In genomic region chr1:152495066-152495675, GRCh38 we compare ENCODE assay signal across 8 cellular contexts. TPM values are rescaled to one million over a fixed set of nuclear protein-coding genes. Genes with fewer than 3 reads are reported as not detected.
DNase-seq lines count a peak whose midpoint lies in the region; TF ChIP-seq lines count a peak whose summit lies in the region.

No MANE protein-coding gene starts in this region.

- no peak overlapping the region for H2BK12ac ChIP-seq in mesenchymal stem cell (ENCODE audit: low read length in 2 of 2)

- H2AK5ac ChIP-seq in mesenchymal stem cell (ENCODE audit: low read length, severe bottlenecking) = no peak overlapping the region

- no peaks in the 10 kb centered on the region for H3K9me3 Mint-ChIP-seq in Calu3 (ENCODE audit: low read depth, unreplicated experiment)
- H3K9me3 Mint-ChIP-seq in activated T-helper 2 cell treated with anti-CD3 and anti-CD28 coated beads, Interferon-gamma antibody, Interleukin-2, Interleukin-4, amounts not matched to agents 10 μg/mL and 5 μg/mL and 100 μg/mL, durations not matched to agents 14 hours and 24 hours and 36 hours = no peaks in the 10 kb centered on the region
- peaks cover 16% of the 10 kb centered on the region for H3K9me3 Mint-ChIP-seq in osteocyte (ENCODE audit: unreplicated experiment)

- no peak overlapping the region for H3K4ac ChIP-seq in mesenchymal stem cell (ENCODE audit: low read depth in 1 of 2, low read length in 2 of 2)

- intact Hi-C loops in Calu3 (cut with micrococcal nuclease; ENCODE audit: unreplicated experiment) = loop anchor here (10.0 kb wide), 1 partner anchor 250 kb away; no protein-coding TSS in a partner anchor
- intact Hi-C loops in activated T-helper 2 cell treated with anti-CD3 and anti-CD28 coated beads, Interferon-gamma antibody, Interleukin-2, Interleukin-4, amounts not matched to agents 10 μg/mL and 5 μg/mL and 100 μg/mL, durations not matched to agents 14 hours and 24 hours and 36 hours (cut with micrococcal nuclease) = no loop called here

- H2BK15ac ChIP-seq in mesenchymal stem cell (ENCODE audit: low read depth, poor library complexity, severe bottlenecking) = no peak overlapping the region

- H3K36me3 Mint-ChIP-seq in Calu3 (ENCODE audit: insufficient read depth, unreplicated experiment) (no peaks in the 10 kb centered on the region), osteocyte (ENCODE audit: unreplicated experiment) (no peaks in the 10 kb centered on the region)
- H3K36me3 Mint-ChIP-seq in activated T-helper 2 cell treated with anti-CD3 and anti-CD28 coated beads, Interferon-gamma antibody, Interleukin-2, Interleukin-4, amounts not matched to agents 10 μg/mL and 5 μg/mL and 100 μg/mL, durations not matched to agents 14 hours and 24 hours and 36 hours (ENCODE audit: low read depth) = no peaks in the 10 kb centered on the region

- no peak overlapping the region for H3K14ac ChIP-seq in mesenchymal stem cell (ENCODE audit: low read length in 2 of 2)

- no peak overlapping the region for H2BK120ac ChIP-seq in mesenchymal stem cell (ENCODE audit: low read depth, low read length)

- no peak overlapping the region for H3K18ac ChIP-seq in mesenchymal stem cell (ENCODE audit: low read depth in 1 of 2, low read length in 2 of 2)

- no peak overlapping the region for H4K8ac ChIP-seq in mesenchymal stem cell (ENCODE audit: low read length)

- no peaks in the 10 kb centered on the region for H3K79me1 ChIP-seq in mesenchymal stem cell (replicated peaks; ENCODE audit: low read length, poor library complexity, severe bottlenecking)

- no peak overlapping the region for H4K91ac ChIP-seq in mesenchymal stem cell (ENCODE audit: low read length)

- H3K23ac ChIP-seq in mesenchymal stem cell (ENCODE audit: low read length in 2 of 2) = no peak overlapping the region

- H3K9me3 ChIP-seq in Peyer's patch = no peaks in the 10 kb centered on the region
- H3K9me3 ChIP-seq in mesenchymal stem cell (ENCODE audit: control insufficient read depth, low read length) = no peaks in the 10 kb centered on the region

- H2AFZ ChIP-seq in mesenchymal stem cell (ENCODE audit: low read depth, low read length) = no peak overlapping the region

- H3K9ac ChIP-seq in mesenchymal stem cell (ENCODE audit: low read length) = no peak overlapping the region

- TF ChIP-seq CTCF in Calu3 (IDR thresholded peaks at IDR 0.05; ENCODE audit: unreplicated experiment) (peak; percentile 64), GM13976 (IDR thresholded peaks at IDR 0.05; ENCODE audit: borderline replicate concordance, control extremely low read depth, extremely low read depth, insufficient read depth, missing control alignments) (peak; percentile 23), Peyer's patch (IDR thresholded peaks at IDR 0.05) (peak in 4 of 6 experiments; percentile 18 to 77 (median 52)), foreskin fibroblast (IDR thresholded peaks at IDR 0.05; ENCODE audit: low read depth, low read length) (peak; percentile 19), osteocyte (IDR thresholded peaks at IDR 0.05) (no peak)

- no TSS peak for BruUV-seq in Calu3 (replicated peaks; lab: Mats Ljungman, UMichigan)

- no peak overlapping the region for H2BK5ac ChIP-seq in mesenchymal stem cell (ENCODE audit: low read depth, low read length, poor library complexity, severe bottlenecking)

- H3K27me3 ChIP-seq in Peyer's patch (no peaks in the 10 kb centered on the region), mesenchymal stem cell (ENCODE audit: control insufficient read depth in 1 of 2, insufficient read depth in 1 of 2, low read length in 2 of 2) (no peaks in the 10 kb centered on the region)

- DNase-seq in Calu3 = peak; percentile 74
- peak; percentile 60 for DNase-seq in GM13976 (ENCODE audit: low spot score)
- peak in 1 of 3 donors; percentile 79 for DNase-seq in Peyer's patch
- no peak for DNase-seq in foreskin fibroblast
- DNase-seq in activated T-helper 2 cell treated with anti-CD3 and anti-CD28 coated beads, Interferon-gamma antibody, Interleukin-2, Interleukin-4, amounts not matched to agents 10 μg/mL and 5 μg/mL and 100 μg/mL, durations not matched to agents 14 hours and 24 hours and 36 hours (ENCODE audit: low spot score) = no peak
- DNase-seq in DMS153 treated with DMSO at 0.1 percent for 48 hours (lab: John Stamatoyannopoulos, UW; ENCODE audit: unreplicated experiment) = no peak
- no peak for DNase-seq in mesenchymal stem cell
- no peak for DNase-seq in osteocyte (ENCODE audit: extremely low spot score, unreplicated experiment)

- H3K4me1 ChIP-seq in Peyer's patch = no peaks in the 10 kb centered on the region
- H3K4me1 ChIP-seq in mesenchymal stem cell (ENCODE audit: control insufficient read depth, insufficient read depth, low read depth, low read length) = no peaks in the 10 kb centered on the region

- in situ Hi-C loops in GM13976 (cut with MboI; ENCODE audit: low sequenced_read_pairs, unreplicated experiment) = no loop called here

- CTCF ChIA-PET in Calu3 (lab: Charles Lee) = no interaction called here

- H3K27ac ChIP-seq in Peyer's patch = no peak overlapping the region
- H3K27ac ChIP-seq in mesenchymal stem cell (ENCODE audit: low read length, poor library complexity, severe bottlenecking) = no peak overlapping the region

- H3K4me2 ChIP-seq in mesenchymal stem cell (ENCODE audit: low read length, poor library complexity, severe bottlenecking) = no peak overlapping the region

- WGBS in mesenchymal stem cell = 55% methylated on average over 4 of the region's 4 CpGs

- no peaks in the 10 kb centered on the region for H3K36me3 ChIP-seq in Peyer's patch
- no peaks in the 10 kb centered on the region for H3K36me3 ChIP-seq in mesenchymal stem cell (ENCODE audit: control insufficient read depth in 1 of 2, insufficient read depth in 2 of 2, low read depth in 1 of 2, low read length in 2 of 2)

- H3K4me1 Mint-ChIP-seq in Calu3 (ENCODE audit: low read depth, unreplicated experiment) (no peaks in the 10 kb centered on the region), osteocyte (ENCODE audit: unreplicated experiment) (no peaks in the 10 kb centered on the region)
- no peaks in the 10 kb centered on the region for H3K4me1 Mint-ChIP-seq in activated T-helper 2 cell treated with anti-CD3 and anti-CD28 coated beads, Interferon-gamma antibody, Interleukin-2, Interleukin-4, amounts not matched to agents 10 μg/mL and 5 μg/mL and 100 μg/mL, durations not matched to agents 14 hours and 24 hours and 36 hours (ENCODE audit: low read depth)

- H3K4me3 ChIP-seq in Peyer's patch (no peak overlapping the region), foreskin fibroblast (ENCODE audit: low read depth in 1 of 2, low read length in 2 of 2) (no peak overlapping the region), mesenchymal stem cell (ENCODE audit: insufficient read depth in 1 of 2, low read depth in 1 of 2, low read length in 2 of 2) (no peak overlapping the region)

- no peak for TF ChIP-seq POLR2A in Peyer's patch (IDR thresholded peaks at IDR 0.05)

- no peak overlapping the region for H3K4me3 Mint-ChIP-seq in Calu3 (ENCODE audit: low read depth, unreplicated experiment)
- no peak overlapping the region for H3K4me3 Mint-ChIP-seq in activated T-helper 2 cell treated with anti-CD3 and anti-CD28 coated beads, Interferon-gamma antibody, Interleukin-2, Interleukin-4, amounts not matched to agents 10 μg/mL and 5 μg/mL and 100 μg/mL, durations not matched to agents 14 hours and 24 hours and 36 hours (ENCODE audit: low read depth)
- H3K4me3 Mint-ChIP-seq in osteocyte (ENCODE audit: unreplicated experiment) = no peak overlapping the region

- H3K27me3 Mint-ChIP-seq in Calu3 (ENCODE audit: unreplicated experiment) = peaks cover 12% of the 10 kb centered on the region
- H3K27me3 Mint-ChIP-seq in activated T-helper 2 cell treated with anti-CD3 and anti-CD28 coated beads, Interferon-gamma antibody, Interleukin-2, Interleukin-4, amounts not matched to agents 10 μg/mL and 5 μg/mL and 100 μg/mL, durations not matched to agents 14 hours and 24 hours and 36 hours (ENCODE audit: low read depth) = peaks cover 6% of the 10 kb centered on the region
- no peaks in the 10 kb centered on the region for H3K27me3 Mint-ChIP-seq in osteocyte (ENCODE audit: unreplicated experiment)

- H3K27ac Mint-ChIP-seq in Calu3 (ENCODE audit: unreplicated experiment) (no peak overlapping the region), osteocyte (ENCODE audit: unreplicated experiment) (no peak overlapping the region)
- no peak overlapping the region for H3K27ac Mint-ChIP-seq in activated T-helper 2 cell treated with anti-CD3 and anti-CD28 coated beads, Interferon-gamma antibody, Interleukin-2, Interleukin-4, amounts not matched to agents 10 μg/mL and 5 μg/mL and 100 μg/mL, durations not matched to agents 14 hours and 24 hours and 36 hours

RNA-seq across cellular contexts. Expression of gene LCE5A, which starts 15.4 kb away (rescaled TPM):
- total RNA-seq in Calu3 (2022) (not detected in 2 replicates), Peyer's patch (not detected), osteocyte (not detected in 2 replicates)
- total RNA-seq in activated T-helper 2 cell treated with anti-CD3 and anti-CD28 coated beads, Interferon-gamma antibody, Interleukin-2, Interleukin-4, amounts not matched to agents 10 μg/mL and 5 μg/mL and 100 μg/mL, durations not matched to agents 14 hours and 24 hours and 36 hours = not detected in 2 replicates
- not detected for polyA plus RNA-seq in mesenchymal stem cell (2013, experiment 1 of 2)
- not detected for polyA plus RNA-seq in mesenchymal stem cell (2013, experiment 2 of 2)

RNA-seq across cellular contexts. Expression of gene CRCT1, which starts 19.1 kb away (rescaled TPM):
- not detected in 2 replicates for total RNA-seq in Calu3 (2022)
- not detected for total RNA-seq in Peyer's patch
- total RNA-seq in activated T-helper 2 cell treated with anti-CD3 and anti-CD28 coated beads, Interferon-gamma antibody, Interleukin-2, Interleukin-4, amounts not matched to agents 10 μg/mL and 5 μg/mL and 100 μg/mL, durations not matched to agents 14 hours and 24 hours and 36 hours = not detected in 2 replicates
- polyA plus RNA-seq in mesenchymal stem cell (2013, experiment 1 of 2) = not detected
- polyA plus RNA-seq in mesenchymal stem cell (2013, experiment 2 of 2) = not detected
- not detected in 2 replicates for total RNA-seq in osteocyte

Comparison
In these comparisons a context has a peak if more than half of its experiments do, and no peak if none do; other contexts are left out.
1. DNase-seq: peak in Calu3 (single experiment) and GM13976 (single experiment); none in foreskin fibroblast (0 of 2), activated T-helper 2 cell treated with anti-CD3 and anti-CD28 coated beads, Interferon-gamma antibody, Interleukin-2, Interleukin-4, amounts not matched to agents 10 μg/mL and 5 μg/mL and 100 μg/mL, durations not matched to agents 14 hours and 24 hours and 36 hours (single experiment), DMS153 treated with DMSO at 0.1 percent for 48 hours (single experiment), mesenchymal stem cell (single experiment) and osteocyte (single experiment).